8 cellular contexts compared by ENCODE assay signal in the genomic region with DNA sequence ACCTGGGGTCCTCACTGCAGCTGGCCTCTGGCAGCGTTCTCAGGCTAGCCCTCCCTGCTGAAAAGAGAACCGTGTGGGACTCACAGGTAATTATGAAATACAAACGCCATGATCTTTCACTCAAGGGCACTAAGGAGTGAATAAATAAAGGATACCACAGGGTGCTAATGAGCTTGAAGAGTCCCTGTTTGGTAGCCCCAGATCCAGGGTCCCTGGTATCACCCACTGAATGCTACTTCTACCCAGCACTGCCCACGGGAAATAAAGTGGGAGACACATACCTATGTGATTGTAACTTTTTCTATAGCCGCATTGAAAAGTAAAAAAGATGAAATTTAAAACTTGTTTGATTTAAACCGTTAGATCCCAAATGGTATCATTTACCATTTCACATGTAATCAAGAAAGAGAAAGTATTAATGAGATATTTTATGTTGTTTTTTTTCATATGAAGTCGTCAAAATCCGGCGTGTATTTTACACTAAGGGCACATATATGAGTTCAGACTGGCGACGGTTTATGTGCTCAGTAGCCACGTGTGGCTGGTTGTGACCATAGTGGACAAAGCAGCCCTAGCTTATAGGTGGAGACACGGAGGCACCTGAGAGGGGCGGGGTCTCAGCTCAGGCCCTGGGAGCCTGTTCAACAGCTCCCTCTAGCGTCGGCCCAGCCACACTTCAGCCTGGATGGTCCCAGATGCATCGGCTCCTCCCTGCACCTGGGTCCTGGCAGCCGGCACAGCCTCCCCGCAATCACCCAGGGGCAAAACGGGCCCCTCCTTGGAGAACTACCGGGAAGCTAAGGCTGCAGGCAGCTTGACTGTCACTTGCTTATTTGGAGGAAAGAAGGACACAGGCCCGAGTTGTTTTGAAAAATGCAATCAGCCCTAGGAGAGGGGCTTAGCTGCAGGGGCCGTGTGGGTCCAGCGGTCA. TPM values are rescaled to one million over a fixed set of nuclear protein-coding genes. Genes with fewer than 3 reads are reported as not detected.
A peak's percentile ranks its signal among the peaks of the same experiment; 100 is the strongest.
DNase-seq lines count a peak whose midpoint lies in the region; ATAC-seq and TF ChIP-seq lines count a peak whose summit lies in the region.

No MANE protein-coding gene starts in this region.

- peak overlapping the region; percentile 60 for H3K27ac ChIP-seq in caudate nucleus (ENCODE audit: low read depth, low read length)

- peak; percentile 51 for TF ChIP-seq CTCF in activated B cell treated with CpG ODN at 0.5 μM for 24 hours (IDR thresholded peaks at IDR 0.05)

- H3K9me3 Mint-ChIP-seq in activated B cell treated with CpG ODN at 0.5 μM for 24 hours: no peaks in the 10 kb centered on the region

- peak overlapping the region; percentile 73 for H3K4me3 Mint-ChIP-seq in activated B cell treated with CpG ODN at 0.5 μM for 24 hours

- peaks cover 7% of the 10 kb centered on the region for H3K36me3 Mint-ChIP-seq in activated B cell treated with CpG ODN at 0.5 μM for 24 hours (ENCODE audit: low read depth)

- POLR2A ChIA-PET in activated B cell treated with CpG ODN at 0.5 μM for 24 hours (lab: Charles Lee): interaction anchor here (0.5 to 5.8 kb wide), 18 partner anchors 10 to 779 kb away, joined by 3 to 90 read pairs (median 6); partner anchors contain the start of genes HPCAL1 and ODC1

- H3K4me1 Mint-ChIP-seq in activated B cell treated with CpG ODN at 0.5 μM for 24 hours: peaks cover 66% of the 10 kb centered on the region

- DNase-seq in AG08396 (ENCODE audit: low spot score) (peak; percentile 84), NCI-H2196 (lab: John Stamatoyannopoulos, UW; ENCODE audit: unreplicated experiment) (peak; percentile 85), activated B cell treated with CpG ODN at 0.5 μM for 24 hours (peak; percentile 70), caudate nucleus (lab: John Stamatoyannopoulos, UW) (peak in 52 of 61 donors; percentile 13 to 81 (median 49)), kidney glomerular epithelial cell (lab: John Stamatoyannopoulos, UW) (peak; percentile 81)
- DNase-seq in stimulated activated CD4-positive, alpha-beta T cell treated with anti-CD3 and anti-CD28 coated beads, Interleukin-2, amount 100 ng/mL, for 24 hours: peak; percentile 84 to 85

- ATAC-seq in GM18868 (IDR thresholded peaks at IDR 0.05; ENCODE audit: unreplicated experiment) (peak; percentile 42), HG03135 (IDR thresholded peaks at IDR 0.05; ENCODE audit: unreplicated experiment) (peak; percentile 43), activated B cell treated with CpG ODN at 0.5 μM for 24 hours (ENCODE audit: low read depth) (peak; percentile 77)

- CTCF ChIA-PET in activated B cell treated with CpG ODN at 0.5 μM for 24 hours (lab: Charles Lee): interaction anchor here (0.6 to 6.2 kb wide), 45 partner anchors 8 to 334 kb away, joined by 3 to 100 read pairs (median 5); partner anchors contain the start of genes HPCAL1 and ODC1

- H3K27ac Mint-ChIP-seq in activated B cell treated with CpG ODN at 0.5 μM for 24 hours: peak overlapping the region; percentile 92

- intact Hi-C loops in activated B cell treated with CpG ODN at 0.5 μM for 24 hours (cut with micrococcal nuclease): loop anchor here (1.0 kb wide), 8 partner anchors 26 to 337 kb away; no protein-coding TSS in a partner anchor

- H3K27me3 Mint-ChIP-seq in activated B cell treated with CpG ODN at 0.5 μM for 24 hours: no peaks in the 10 kb centered on the region

RNA-seq across cellular contexts. Expression of gene ODC1, which starts 39.2 kb away (rescaled TPM):
- total RNA-seq in activated B cell treated with CpG ODN at 0.5 μM for 24 hours: 192 and 200 TPM in 2 replicates

Comparison
In these comparisons a context has a peak if more than half of its experiments do, and no peak if none do; other contexts are left out.
1. Peak in every context shown above with its lines: DNase-seq, ATAC-seq and H3K27ac ChIP-seq.